Comparison of ENCODE assay signal across 10 cellular contexts in the genomic region with DNA sequence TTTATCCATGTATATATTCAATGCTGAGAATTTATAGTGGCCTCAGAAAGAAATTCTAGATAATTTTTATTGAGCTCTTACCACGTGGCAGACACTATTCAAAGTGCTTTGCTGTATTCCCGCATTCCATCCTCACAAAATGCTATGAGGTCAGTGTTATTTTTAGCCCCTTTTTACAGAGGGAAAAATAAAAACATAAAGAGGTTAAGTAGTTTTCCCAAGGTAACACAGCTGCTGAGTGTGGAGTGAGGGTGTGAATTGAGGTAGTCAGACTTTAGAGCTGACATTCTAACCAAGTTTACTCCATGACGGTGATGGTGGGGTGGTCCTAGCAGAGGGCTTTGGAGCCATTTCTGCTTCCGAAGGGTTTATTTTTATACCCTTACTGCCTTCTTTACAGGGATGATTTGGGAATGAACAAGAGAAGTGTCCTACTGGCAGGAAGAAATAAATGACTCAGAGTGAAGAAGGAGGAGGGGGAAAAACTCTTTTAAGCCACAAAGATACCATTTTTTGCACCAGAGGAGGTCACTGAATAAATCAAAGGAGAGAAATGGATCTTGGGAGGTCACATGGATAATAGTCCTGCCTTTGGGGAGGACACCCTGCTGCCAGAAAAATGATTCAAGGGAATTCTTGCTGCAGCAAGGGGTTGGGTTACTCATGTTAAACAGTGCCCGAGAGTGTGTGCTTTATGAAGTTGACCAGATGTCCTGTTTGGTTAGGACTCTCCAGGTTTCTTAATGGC.
A peak's percentile ranks its signal among the peaks of the same experiment; 100 is the strongest.
DNase-seq lines count a peak whose midpoint lies in the region; ATAC-seq, FAIRE-seq and TF ChIP-seq lines count a peak whose summit lies in the region.
"Had no signal": no experiment of that assay in that cellular context is flagged by ENCODE, and none has a peak within 500 bp of the region (broad histone marks: within the 10 kb centered on the region; RNA-seq: fewer than 3 reads in every experiment).

No MANE protein-coding gene starts in this region.

- H3K27me3 ChIP-seq in heart left ventricle = no peaks in the 10 kb centered on the region
- no peaks in the 10 kb centered on the region for H3K27me3 ChIP-seq in adipocyte (replicated peaks; ENCODE audit: control insufficient read depth, insufficient read depth, low read length)
- H3K27me3 ChIP-seq in left lung = no peaks in the 10 kb centered on the region
- H3K27me3 ChIP-seq: BLaER1 had no signal

- peak overlapping the region in 10 of 12 donors; percentile 8 to 65 (median 44) for H3K27ac ChIP-seq in heart left ventricle
- H3K27ac ChIP-seq in left lung = no peak overlapping the region
- H3K27ac ChIP-seq: BLaER1 had no signal

- TF ChIP-seq POLR2A in heart left ventricle (IDR thresholded peaks at IDR 0.05) = no peak

- peak overlapping the region; percentile 61 for H3K9ac ChIP-seq in adipocyte (ENCODE audit: low read length)
- H3K9ac ChIP-seq: BLaER1 had no signal

- peaks cover 0 to 34% (median 18%) of the 10 kb centered on the region in 12 donors for H3K4me1 ChIP-seq in heart left ventricle
- H3K4me1 ChIP-seq in adipocyte (ENCODE audit: control insufficient read depth, insufficient read depth, low read length) = peaks cover 57% of the 10 kb centered on the region
- H3K4me1 ChIP-seq in left lung = peaks cover 0 to 7% of the 10 kb centered on the region in 2 donors
- H3K4me1 ChIP-seq: BLaER1 had no signal

- TF ChIP-seq CTCF in heart left ventricle (IDR thresholded peaks at IDR 0.05) = no peak
- no peak for TF ChIP-seq CTCF in left lung (IDR thresholded peaks at IDR 0.05)

- H3K36me3 ChIP-seq in heart left ventricle = no peaks in the 10 kb centered on the region
- no peaks in the 10 kb centered on the region for H3K36me3 ChIP-seq in adipocyte (ENCODE audit: control insufficient read depth, insufficient read depth, low read length, severe bottlenecking)
- H3K36me3 ChIP-seq in left lung = no peaks in the 10 kb centered on the region
- H3K36me3 ChIP-seq: BLaER1 had no signal

- intact Hi-C loops in heart left ventricle (cut with DNase I) = no loop called here
- intact Hi-C loops in cardiac septum (cut with DNase I) = no loop called here
- intact Hi-C loops in left lung (cut with DNase I) = no loop called here

- FAIRE-seq in urothelium cell line (lab: Jason Lieb, UNC) = no peak

- 36 to 41% (median 39%) methylated on average over 5 of the region's 5 CpGs for WGBS in heart left ventricle, 4 donors

- no peaks in the 10 kb centered on the region for H3K9me3 ChIP-seq in heart left ventricle
- H3K9me3 ChIP-seq in adipocyte (ENCODE audit: control insufficient read depth, low read length) = no peaks in the 10 kb centered on the region
- H3K9me3 ChIP-seq in left lung = no peaks in the 10 kb centered on the region
- H3K9me3 ChIP-seq: BLaER1 had no signal

- no peak for DNase-seq in heart left ventricle
- no peak for DNase-seq in cardiac septum (ENCODE audit: low spot score)
- DNase-seq in adipocyte (ENCODE audit: low read depth) = peak; percentile 55
- no peak for DNase-seq in left lung
- DNase-seq in urothelium cell line (ENCODE audit: low spot score) = peak; percentile 49
- DNase-seq in mesenteric fat pad (ENCODE audit: low spot score) = no peak
- no peak for DNase-seq in stimulated activated CD4-positive, alpha-beta T cell treated with anti-CD3 and anti-CD28 coated beads, Interleukin-4, amount 100 ng/mL, for 1 hour
- DNase-seq: activated T-cell treated with anti-CD3 and anti-CD28 coated beads for 4 hours had no signal

- no peak overlapping the region for H3K4me3 ChIP-seq in heart left ventricle
- H3K4me3 ChIP-seq in adipocyte (ENCODE audit: low read length) = peak overlapping the region; percentile 64
- no peak overlapping the region for H3K4me3 ChIP-seq in left lung
- H3K4me3 ChIP-seq: BLaER1 had no signal

- ATAC-seq in heart left ventricle = peak; percentile 31 to 70 (median 58)
- ATAC-seq in left lung = peak; percentile 71
- ATAC-seq in HG03432 (IDR thresholded peaks at IDR 0.05; ENCODE audit: unreplicated experiment) = no peak

Comparison
In these comparisons a context has a peak if more than half of its experiments do, and no peak if none do; other contexts are left out.
1. DNase-seq: peak in adipocyte (single experiment) and urothelium cell line (single experiment); none in heart left ventricle (0 of 5), cardiac septum (single experiment), left lung (0 of 2), mesenteric fat pad (single experiment) and stimulated activated CD4-positive, alpha-beta T cell treated with anti-CD3 and anti-CD28 coated beads, Interleukin-4, amount 100 ng/mL, for 1 hour (single experiment).
2. H3K27ac ChIP-seq: peak in heart left ventricle (10 of 12); none in left lung (0 of 2).